ENCODE assay signal across 6 cellular contexts in the genomic region with DNA sequence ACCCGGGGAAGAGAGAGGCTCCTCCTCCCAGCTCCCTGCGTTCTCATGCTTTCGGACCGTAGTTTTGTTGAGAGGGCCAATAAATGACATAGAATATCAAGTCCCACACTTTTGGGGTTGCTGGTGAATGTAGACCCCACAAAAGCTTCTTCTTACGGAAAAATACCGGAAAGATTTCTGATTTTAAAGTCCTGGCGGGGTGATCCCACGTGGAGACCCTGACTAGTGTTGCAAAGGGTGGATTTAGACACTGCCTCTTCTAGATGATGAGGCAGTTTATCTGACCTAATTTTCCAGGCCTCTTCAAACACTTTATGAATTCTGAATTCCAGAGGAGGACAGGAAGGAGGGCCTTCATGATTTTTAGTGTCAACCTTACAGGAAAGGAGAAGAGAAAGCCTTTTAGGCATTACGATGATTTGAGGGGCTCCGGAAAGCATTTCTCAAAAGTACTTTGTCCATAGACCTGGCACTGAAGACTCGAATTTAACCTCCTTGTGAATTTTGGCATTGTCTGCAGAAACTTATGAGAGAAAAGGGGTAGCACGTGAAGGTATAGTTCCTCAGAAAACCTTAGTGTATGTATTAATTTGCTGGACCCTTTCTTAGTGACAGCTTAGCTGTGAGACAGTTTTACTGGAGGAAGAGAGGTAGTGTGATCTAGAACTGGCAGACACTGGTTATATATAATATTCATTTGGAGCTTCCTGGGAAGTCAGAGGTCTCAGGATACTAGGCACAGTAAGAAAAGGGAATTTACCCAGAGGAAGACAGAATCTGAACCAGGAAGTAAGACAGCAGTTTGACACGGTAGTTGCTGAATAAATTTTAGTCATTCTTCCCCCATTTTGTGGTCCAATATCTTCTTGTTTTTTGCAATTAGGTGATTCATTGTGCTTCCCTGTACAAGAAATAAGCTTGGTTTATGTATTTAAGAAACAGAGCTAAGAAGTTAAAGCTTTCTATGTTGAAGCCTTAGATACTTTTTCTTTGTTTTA. TPM values are rescaled to one million over a fixed set of nuclear protein-coding genes. Genes with fewer than 3 reads are reported as not detected.
DNase-seq lines count a peak whose midpoint lies in the region; ATAC-seq lines count a peak whose summit lies in the region.

No MANE protein-coding gene starts in this region.

- ATAC-seq in HG03095 (IDR thresholded peaks at IDR 0.05; ENCODE audit: unreplicated experiment), result peak; percentile 54

- peak overlapping the region; percentile 84 for H3K27ac Mint-ChIP-seq in activated naive CD8-positive, alpha-beta T cell

- H3K4me1 Mint-ChIP-seq in activated naive CD8-positive, alpha-beta T cell (ENCODE audit: low read depth), result peaks cover 43% of the 10 kb centered on the region

- DNase-seq in GF-D8 (lab: John Stamatoyannopoulos, UW) (peak; percentile 36), NCI-H2227 treated with DMSO at 0.1 percent for 48 hours (lab: John Stamatoyannopoulos, UW) (no peak), NCI-H187 (lab: John Stamatoyannopoulos, UW) (no peak)

- H3K4me3 Mint-ChIP-seq in activated naive CD8-positive, alpha-beta T cell, result peak overlapping the region; percentile 92

- peaks cover 26% of the 10 kb centered on the region for H3K36me3 ChIP-seq in mesodermal cell (ENCODE audit: control insufficient read depth, insufficient read depth, low read length)

- no peaks in the 10 kb centered on the region for H3K27me3 Mint-ChIP-seq in activated naive CD8-positive, alpha-beta T cell

- no peaks in the 10 kb centered on the region for H3K36me3 Mint-ChIP-seq in activated naive CD8-positive, alpha-beta T cell

- no peaks in the 10 kb centered on the region for H3K9me3 ChIP-seq in mesodermal cell (ENCODE audit: control insufficient read depth, low read length)

- H3K27ac ChIP-seq in mesodermal cell (ENCODE audit: low read depth, low read length, severe bottlenecking), result peak overlapping the region; percentile 73

- 9 to 19% methylated on average over 5 to 6 of the region's 13 CpGs for WGBS in mesodermal cell (ENCODE audit: insufficient coverage in 2 of 2), 2 experiments

- peak overlapping the region; percentile 73 for H3K4me3 ChIP-seq in mesodermal cell (ENCODE audit: extremely low read depth, insufficient read depth, low read length, poor library complexity, severe bottlenecking)

- H3K4me1 ChIP-seq in mesodermal cell (ENCODE audit: control insufficient read depth, insufficient read depth, low read length, poor library complexity, severe bottlenecking), result no peaks in the 10 kb centered on the region

- H3K9me3 Mint-ChIP-seq in activated naive CD8-positive, alpha-beta T cell (ENCODE audit: low read depth), result no peaks in the 10 kb centered on the region

RNA-seq across cellular contexts. Expression of a gene that starts 0.9 kb away (rescaled TPM):
- 20.1 TPM for polyA plus RNA-seq in mesodermal cell (2013, experiment 1 of 2)
- 18.8 TPM for polyA plus RNA-seq in mesodermal cell (2013, experiment 2 of 2)

RNA-seq across cellular contexts. Expression of a gene that starts 15.7 kb away (rescaled TPM):
- 43.5 TPM for polyA plus RNA-seq in mesodermal cell (2013, experiment 1 of 2)
- polyA plus RNA-seq in mesodermal cell (2013, experiment 2 of 2), result 45.5 TPM

RNA-seq across cellular contexts. Expression of a gene that starts 22.4 kb away (rescaled TPM):
- 1.1 TPM for polyA plus RNA-seq in mesodermal cell (2013, experiment 1 of 2)
- 0.46 TPM for polyA plus RNA-seq in mesodermal cell (2013, experiment 2 of 2)

RNA-seq across cellular contexts. Expression of a gene that starts 49.6 kb away (rescaled TPM):
- 11.8 TPM for polyA plus RNA-seq in mesodermal cell (2013, experiment 1 of 2)
- 11.2 TPM for polyA plus RNA-seq in mesodermal cell (2013, experiment 2 of 2)
